In the genomic region with DNA sequence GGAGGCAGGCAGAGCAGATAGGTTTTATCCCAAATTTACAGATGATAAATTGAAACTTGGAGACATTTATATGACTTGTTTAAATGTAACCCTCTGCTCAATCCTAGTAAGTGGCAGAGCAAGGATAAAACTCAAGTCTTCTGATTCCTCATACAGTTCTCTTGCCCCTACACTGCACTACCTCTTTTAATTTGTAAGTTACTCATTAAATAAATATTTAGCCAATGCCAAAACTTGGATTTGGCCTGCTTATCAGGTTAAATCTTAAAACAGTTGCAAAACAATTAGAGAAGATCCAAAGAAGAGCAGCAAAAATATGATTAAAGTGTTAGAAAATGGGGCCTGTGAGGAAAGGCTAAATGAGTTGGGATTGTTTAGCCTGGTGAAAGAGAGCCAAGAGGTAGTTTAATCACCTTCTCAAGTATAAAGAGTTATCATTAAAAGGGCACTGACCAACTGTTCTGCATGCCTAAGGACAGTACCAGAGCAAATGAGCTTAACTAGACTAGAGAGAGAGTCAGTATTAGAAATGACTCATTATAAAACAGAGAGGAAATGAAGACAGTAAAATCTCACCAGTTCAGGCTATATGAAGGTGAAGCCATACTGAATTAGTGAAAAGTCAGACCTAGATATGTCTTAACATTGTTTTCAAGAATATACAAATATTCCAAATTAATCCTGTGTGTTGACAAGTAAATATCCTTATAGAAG, we compare ENCODE assay signal across 15 cellular contexts.
DNase-seq lines count a peak whose midpoint lies in the region; ATAC-seq, FAIRE-seq and TF ChIP-seq lines count a peak whose summit lies in the region.
"Had no signal": no experiment of that assay in that cellular context is flagged by ENCODE, and none has a peak within 500 bp of the region (broad histone marks: within the 10 kb centered on the region; RNA-seq: fewer than 3 reads in every experiment).

No MANE protein-coding gene starts in this region.

- H3K27me3 ChIP-seq in astrocyte (ENCODE audit: insufficient read depth, low read length): no peaks in the 10 kb centered on the region
- H3K27me3 ChIP-seq in effector memory CD4-positive, alpha-beta T cell (replicated peaks; ENCODE audit: control insufficient read depth, insufficient read depth, low read length, poor library complexity, severe bottlenecking): no peaks in the 10 kb centered on the region
- H3K27me3 ChIP-seq: uterus had no signal

- no peaks in the 10 kb centered on the region for H3K27me3 Mint-ChIP-seq in astrocyte (ENCODE audit: low read depth, unreplicated experiment)

- no peak overlapping the region for H3K27ac Mint-ChIP-seq in astrocyte (ENCODE audit: unreplicated experiment)
- H3K27ac Mint-ChIP-seq: natural killer cell had no signal

- DNase-seq in astrocyte (ENCODE audit: low read depth): peak; percentile 16
- no peak for DNase-seq in activated naive CD4-positive, alpha-beta T cell (lab: John Stamatoyannopoulos, UW)
- DNase-seq in effector memory CD4-positive, alpha-beta T cell: no peak
- DNase-seq in EL: no peak
- DNase-seq in activated T-cell treated with anti-CD3 and anti-CD28 coated beads, Interleukin-2, amount 50 U/mL, for 48 hours: no peak
- DNase-seq: activated CD4-positive, alpha-beta T cell treated with anti-CD3 and anti-CD28 coated beads for 4 hours; activated gamma-delta T cell treated with Interleukin-2 at 50 U/mL for 16 hours; natural killer cell; NCI-H1105; NCI-H526 treated with DMSO at 0.1 percent for 48 hours; uterus had no signal

- ATAC-seq in GM18858 (IDR thresholded peaks at IDR 0.05; ENCODE audit: unreplicated experiment) (peak; percentile 92), GM21515 (IDR thresholded peaks at IDR 0.05; ENCODE audit: unreplicated experiment) (peak; percentile 63), HG03039 (IDR thresholded peaks at IDR 0.05; ENCODE audit: unreplicated experiment) (peak; percentile 82)
- ATAC-seq: natural killer cell had no signal

- no peak for TF ChIP-seq CTCF in astrocyte (IDR thresholded peaks at IDR 0.05; ENCODE audit: insufficient read depth, low read depth, low read length)

- no peaks in the 10 kb centered on the region for H3K4me1 ChIP-seq in astrocyte (ENCODE audit: insufficient read depth, low read length)
- H3K4me1 ChIP-seq in effector memory CD4-positive, alpha-beta T cell (ENCODE audit: control insufficient read depth, insufficient read depth, low read length, poor library complexity, severe bottlenecking): no peaks in the 10 kb centered on the region
- H3K4me1 ChIP-seq: uterus had no signal

- H3K4me3 Mint-ChIP-seq in astrocyte (ENCODE audit: unreplicated experiment): no peak overlapping the region
- H3K4me3 Mint-ChIP-seq: natural killer cell had no signal

- no peak overlapping the region for H3K9ac ChIP-seq in astrocyte (ENCODE audit: low read length)

- H3K36me3 ChIP-seq in astrocyte (ENCODE audit: insufficient read depth, low read length): no peaks in the 10 kb centered on the region
- no peaks in the 10 kb centered on the region for H3K36me3 ChIP-seq in effector memory CD4-positive, alpha-beta T cell (ENCODE audit: control insufficient read depth, insufficient read depth, low read length)
- H3K36me3 ChIP-seq: uterus had no signal

- no peaks in the 10 kb centered on the region for H3K4me1 Mint-ChIP-seq in astrocyte (ENCODE audit: low read depth, unreplicated experiment)
- H3K4me1 Mint-ChIP-seq: natural killer cell had no signal

- H3K4me3 ChIP-seq in astrocyte (ENCODE audit: insufficient read depth, low read depth, low read length): no peak overlapping the region
- H3K4me3 ChIP-seq in effector memory CD4-positive, alpha-beta T cell (ENCODE audit: insufficient read depth, low read depth, low read length, poor library complexity, severe bottlenecking): no peak overlapping the region
- H3K4me3 ChIP-seq: skin epidermis, uterus had no signal

- H3K27ac ChIP-seq in astrocyte (ENCODE audit: low read depth, low read length): no peak overlapping the region
- H3K27ac ChIP-seq in effector memory CD4-positive, alpha-beta T cell (ENCODE audit: insufficient read depth, low read length, poor library complexity, severe bottlenecking): no peak overlapping the region
- H3K27ac ChIP-seq: skin epidermis, uterus had no signal

- H3K79me2 ChIP-seq in astrocyte (ENCODE audit: insufficient read depth, low read length): no peaks in the 10 kb centered on the region

- H2AFZ ChIP-seq in astrocyte (ENCODE audit: low read depth, low read length): no peak overlapping the region

- H3K9me3 ChIP-seq in astrocyte (ENCODE audit: insufficient read depth, low read depth, low read length): no peaks in the 10 kb centered on the region
- H3K9me3 ChIP-seq in effector memory CD4-positive, alpha-beta T cell (ENCODE audit: control insufficient read depth, low read length): no peaks in the 10 kb centered on the region
- H3K9me3 ChIP-seq: uterus had no signal

- FAIRE-seq in astrocyte (lab: Jason Lieb, UNC): peak; percentile 29

- no peak overlapping the region for H3K4me2 ChIP-seq in astrocyte (ENCODE audit: low read length)

- H4K20me1 ChIP-seq in astrocyte (ENCODE audit: insufficient read depth, low read length): no peaks in the 10 kb centered on the region

- H3K36me3 Mint-ChIP-seq in astrocyte (ENCODE audit: low read depth, unreplicated experiment): no peaks in the 10 kb centered on the region
- H3K36me3 Mint-ChIP-seq: natural killer cell had no signal

- H3K9me3 Mint-ChIP-seq in astrocyte (ENCODE audit: unreplicated experiment): no peaks in the 10 kb centered on the region
- H3K9me3 Mint-ChIP-seq: natural killer cell had no signal
